ENCODE assay signal across 31 cellular contexts in genomic region chr10:108180883-108181282, GRCh38.
DNase-seq lines count a peak whose midpoint lies in the region; ATAC-seq and TF ChIP-seq lines count a peak whose summit lies in the region.
"Had no signal": no experiment of that assay in that cellular context is flagged by ENCODE, and none has a peak within 500 bp of the region (broad histone marks: within the 10 kb centered on the region; RNA-seq: fewer than 3 reads in every experiment).

No MANE protein-coding gene starts in this region.

- H3K4me3 ChIP-seq in SK-N-SH (ENCODE audit: low read depth in 2 of 2, low read length in 1 of 2) (no peak overlapping the region), adipocyte (ENCODE audit: low read length) (no peak overlapping the region), fibroblast of pulmonary artery (replicated peaks; ENCODE audit: low read depth, low read length) (no peak overlapping the region), heart right ventricle (no peak overlapping the region), brain microvascular endothelial cell (ENCODE audit: low read depth, low read length) (no peak overlapping the region)
- H3K4me3 ChIP-seq: mucosa of descending colon, PC-9 had no signal

- no peak for TF ChIP-seq EP300 in SK-N-SH (IDR thresholded peaks at IDR 0.05; ENCODE audit: borderline replicate concordance in 1 of 2, low read depth in 1 of 2, low read length in 1 of 2)

- in situ Hi-C loops in brain microvascular endothelial cell (cut with HindIII; ENCODE audit: low pct_ligation_motif_present, low sequenced_read_pairs), result no loop called here

- no peak for TF ChIP-seq CTCF in SK-N-SH (IDR thresholded peaks at IDR 0.05)
- no peak for TF ChIP-seq CTCF in fibroblast of pulmonary artery (IDR thresholded peaks at IDR 0.05; ENCODE audit: low read length, missing control alignments)
- no peak for TF ChIP-seq CTCF in chondrocyte (IDR thresholded peaks at IDR 0.05)
- no peak for TF ChIP-seq CTCF in heart right ventricle (IDR thresholded peaks at IDR 0.05)
- TF ChIP-seq CTCF in brain microvascular endothelial cell (IDR thresholded peaks at IDR 0.05; ENCODE audit: low read depth, low read length, missing control alignments), result no peak

- POLR2A ChIA-PET in SK-N-SH (lab: Yijun Ruan, JAX), result no interaction called here

- TF ChIP-seq RAD21 in SK-N-SH (IDR thresholded peaks at IDR 0.05; ENCODE audit: low read length), result no peak

- peak; percentile 28; the same call in 1 of the 3 replicates for ATAC-seq in SK-N-SH treated with all-trans-retinoic acid at 6 μM for 48 hours
- no peak for ATAC-seq in HG03025 (IDR thresholded peaks at IDR 0.05; ENCODE audit: low FRiP score, unreplicated experiment)
- ATAC-seq in heart right ventricle, result no peak
- ATAC-seq: activated naive CD4-positive, alpha-beta T cell treated with anti-CD3 and anti-CD28 coated beads, Interleukin-2, amount 50 U/mL, for 72 hours; activated T-helper 17 cell treated with anti-CD3 and anti-CD28 coated beads, Interleukin-2, amount 50 U/mL, for 72 hours; mucosa of descending colon; natural killer cell treated with Interleukin-12 subunit alpha and Interleukin-12 subunit beta and Interleukin-15 and Interleukin-18, amount 100 ng/mL, for 72 hours; T-cell had no signal

- no peak overlapping the region for H3K4me2 ChIP-seq in SK-N-SH
- H3K4me2 ChIP-seq: PC-9 had no signal

- no peak overlapping the region for H3K4me3 Mint-ChIP-seq in chondrocyte (ENCODE audit: unreplicated experiment)
- H3K4me3 Mint-ChIP-seq: activated T-helper 17 cell treated with anti-CD3 and anti-CD28 coated beads, Interleukin-2, amount 50 U/mL, for 72 hours; CD4-positive, alpha-beta T cell; natural killer cell treated with Interleukin-12 subunit alpha and Interleukin-12 subunit beta and Interleukin-15 and Interleukin-18, amount 100 ng/mL, for 72 hours; T-cell had no signal

- H2AFZ ChIP-seq in SK-N-SH (ENCODE audit: low read depth), result no peak overlapping the region
- H2AFZ ChIP-seq: PC-9 had no signal

- 19% methylated on average over 2 of the region's 2 CpGs for WGBS in SK-N-SH (ENCODE audit: low lambda C conversion rate)
- WGBS in heart right ventricle, 2 donors, result 65 to 72% methylated on average over 2 of the region's 2 CpGs

- no peak overlapping the region for H3K27ac ChIP-seq in SK-N-SH (ENCODE audit: low read depth in 2 of 2, low read length in 1 of 2)
- H3K27ac ChIP-seq in heart right ventricle, result no peak overlapping the region
- H3K27ac ChIP-seq in brain microvascular endothelial cell, result no peak overlapping the region
- H3K27ac ChIP-seq: 22Rv1, epithelial cell of prostate, PC-9 had no signal

- H3K4me1 ChIP-seq in SK-N-SH (ENCODE audit: control insufficient read depth in 1 of 2, insufficient read depth in 2 of 2, low read depth in 1 of 2, low read length in 1 of 2), result no peaks in the 10 kb centered on the region
- H3K4me1 ChIP-seq in adipocyte (ENCODE audit: control insufficient read depth, insufficient read depth, low read length), result peaks cover 18% of the 10 kb centered on the region
- no peaks in the 10 kb centered on the region for H3K4me1 ChIP-seq in heart right ventricle

- no peaks in the 10 kb centered on the region for H3K9me2 ChIP-seq in SK-N-SH

- H3K36me3 Mint-ChIP-seq in chondrocyte (ENCODE audit: low read depth), result no peaks in the 10 kb centered on the region
- H3K36me3 Mint-ChIP-seq: T-cell had no signal

- no peaks in the 10 kb centered on the region for H3K9me3 Mint-ChIP-seq in chondrocyte (ENCODE audit: low read depth)

- no peaks in the 10 kb centered on the region for H3F3A ChIP-seq in SK-N-SH (replicated peaks; ENCODE audit: insufficient read depth)

- no peaks in the 10 kb centered on the region for H3K36me3 ChIP-seq in SK-N-SH (replicated peaks in 1 of 2; ENCODE audit: control insufficient read depth in 1 of 2, insufficient read depth in 2 of 2, low read length in 1 of 2)
- no peaks in the 10 kb centered on the region for H3K36me3 ChIP-seq in adipocyte (ENCODE audit: control insufficient read depth, insufficient read depth, low read length, severe bottlenecking)
- H3K36me3 ChIP-seq in heart right ventricle, result no peaks in the 10 kb centered on the region
- H3K36me3 ChIP-seq in brain microvascular endothelial cell (replicated peaks), result no peaks in the 10 kb centered on the region

- intact Hi-C loops in heart right ventricle (cut with DNase I), result no loop called here

- H3K4me1 Mint-ChIP-seq in chondrocyte (ENCODE audit: low read depth), result no peaks in the 10 kb centered on the region
- H3K4me1 Mint-ChIP-seq: activated T-helper 17 cell treated with anti-CD3 and anti-CD28 coated beads, Interleukin-2, amount 50 U/mL, for 72 hours; T-cell had no signal

- H3K9ac ChIP-seq in SK-N-SH (no peak overlapping the region), adipocyte (ENCODE audit: low read length) (no peak overlapping the region)

- CTCF ChIA-PET in SK-N-SH (lab: Yijun Ruan, JAX), result no interaction called here

- DNase-seq in SK-N-SH (no peak), adipocyte (ENCODE audit: low read depth) (peak; percentile 14), fibroblast of pulmonary artery (ENCODE audit: low read depth) (peak; percentile 0), chondrocyte (ENCODE audit: low spot score) (no peak), heart right ventricle (no peak), brain microvascular endothelial cell (no peak)
- DNase-seq: activated CD4-positive, alpha-beta T cell treated with anti-CD3 and anti-CD28 coated beads, Interleukin-2, amount 50 U/mL, for 48 hours; activated CD8-positive, alpha-beta memory T cell treated with anti-CD3 and anti-CD28 coated beads, Interleukin-2, amount 50 U/mL, for 48 hours; AML-193; aorta; CD4-positive, alpha-beta T cell; cerebellar nuclear complex; foreskin melanocyte; hippocampal formation; mucosa of descending colon; NCI-H1048; NCI-H1694; NCI-H2171; NCI-H524; NK-92 treated with Interleukin-12 subunit alpha and Interleukin-12 subunit beta, amount 100 ng/mL, for 24 hours; PC-9; SHP77 treated with DMSO at 0.1 percent for 48 hours; stimulated activated naive CD4-positive, alpha-beta T cell treated with Interleukin-2 at 50 U/mL for 16 hours; T-cell had no signal

- H3K79me2 ChIP-seq in SK-N-SH (ENCODE audit: insufficient read depth), result no peaks in the 10 kb centered on the region

- no peaks in the 10 kb centered on the region for H3K27me3 ChIP-seq in SK-N-SH (ENCODE audit: insufficient read depth)
- H3K27me3 ChIP-seq in adipocyte (replicated peaks; ENCODE audit: control insufficient read depth, insufficient read depth, low read length), result no peaks in the 10 kb centered on the region
- H3K27me3 ChIP-seq in heart right ventricle, result no peaks in the 10 kb centered on the region
- H3K27me3 ChIP-seq in brain microvascular endothelial cell (replicated peaks), result no peaks in the 10 kb centered on the region

- H3K27me3 Mint-ChIP-seq in chondrocyte (ENCODE audit: low read depth), result no peaks in the 10 kb centered on the region
- H3K27me3 Mint-ChIP-seq: activated T-helper 17 cell treated with anti-CD3 and anti-CD28 coated beads, Interleukin-2, amount 50 U/mL, for 72 hours; CD4-positive, alpha-beta T cell; natural killer cell treated with Interleukin-12 subunit alpha and Interleukin-12 subunit beta and Interleukin-15 and Interleukin-18, amount 100 ng/mL, for 72 hours; T-cell had no signal

- no peaks in the 10 kb centered on the region for H4K20me1 ChIP-seq in SK-N-SH (ENCODE audit: insufficient read depth)

- H3K9me3 ChIP-seq in SK-N-SH (no peaks in the 10 kb centered on the region), adipocyte (ENCODE audit: control insufficient read depth, low read length) (no peaks in the 10 kb centered on the region), heart right ventricle (no peaks in the 10 kb centered on the region)
- H3K9me3 ChIP-seq: mucosa of descending colon had no signal

- H3K27ac Mint-ChIP-seq in chondrocyte (ENCODE audit: unreplicated experiment), result no peak overlapping the region
- H3K27ac Mint-ChIP-seq: activated naive CD4-positive, alpha-beta T cell treated with anti-CD3 and anti-CD28 coated beads, Interleukin-2, amount 50 U/mL, for 72 hours; activated T-helper 17 cell treated with anti-CD3 and anti-CD28 coated beads, Interleukin-2, amount 50 U/mL, for 72 hours; CD4-positive, alpha-beta T cell; natural killer cell treated with Interleukin-12 subunit alpha and Interleukin-12 subunit beta and Interleukin-15 and Interleukin-18, amount 100 ng/mL, for 72 hours; T-cell had no signal

TF ChIP-seq in SK-N-SH treated with all-trans-retinoic acid at 6 μM for 48 hours, 23 proteins besides CTCF, POLR2A, EP300 and RAD21 (continues in another document):
- TF ChIP-seq GLIS3 (CRISPR knock-in tag; IDR thresholded peaks at IDR 0.05), result no peak
- no peak for TF ChIP-seq OSR1 (CRISPR knock-in tag; IDR thresholded peaks at IDR 0.05)
- no peak for TF ChIP-seq ZFP30 (CRISPR knock-in tag; IDR thresholded peaks at IDR 0.05)

TF ChIP-seq in SK-N-SH, 30 proteins besides CTCF, POLR2A, EP300 and RAD21 (continues in another document):
- TF ChIP-seq TAF1 (IDR thresholded peaks at IDR 0.05; ENCODE audit: borderline replicate concordance, low read depth, low read length) (no peak), RXRA (IDR thresholded peaks at IDR 0.05; ENCODE audit: borderline replicate concordance, low read depth) (no peak), FOXJ3 (CRISPR knock-in tag; IDR thresholded peaks at IDR 0.05) (no peak), FOSL2 (IDR thresholded peaks at IDR 0.05; ENCODE audit: borderline replicate concordance, low read depth) (no peak), FOXM1 (IDR thresholded peaks at IDR 0.05; ENCODE audit: low read depth) (no peak), TCF12 (IDR thresholded peaks at IDR 0.05) (no peak), USF1 (IDR thresholded peaks at IDR 0.05; ENCODE audit: borderline replicate concordance, low read depth) (no peak), GATA2 (CRISPR knock-in tag; IDR thresholded peaks at IDR 0.05) (no peak), GABPA (IDR thresholded peaks at IDR 0.05; ENCODE audit: low read depth) (no peak), IRF3 (IDR thresholded peaks at IDR 0.05; ENCODE audit: low read depth, low read length) (no peak), EZH2phosphoT487 (IDR thresholded peaks at IDR 0.05; ENCODE audit: borderline replicate concordance, low read depth) (no peak)

Comparison
In these comparisons a context has a peak if more than half of its experiments do, and no peak if none do; other contexts are left out.
1. DNase-seq: peak in adipocyte (single experiment) and fibroblast of pulmonary artery (single experiment); none in SK-N-SH (single experiment), chondrocyte (single experiment), heart right ventricle (0 of 2) and brain microvascular endothelial cell (single experiment).